ENCODE assay signal across 8 cellular contexts in genomic region chr19:17260842-17261325, GRCh38. TPM values are rescaled to one million over a fixed set of nuclear protein-coding genes. Genes with fewer than 3 reads are reported as not detected.
A peak's percentile ranks its signal among the peaks of the same experiment; 100 is the strongest.
DNase-seq lines count a peak whose midpoint lies in the region; ATAC-seq and TF ChIP-seq lines count a peak whose summit lies in the region.

No MANE protein-coding gene starts in this region.

- intact Hi-C loops in left lung (cut with DNase I) = no loop called here

- no peak overlapping the region for H3K4me3 ChIP-seq in cardiac fibroblast (replicated peaks in 1 of 2; ENCODE audit: low read depth in 2 of 2, low read length in 2 of 2)
- H3K4me3 ChIP-seq in left lung = no peak overlapping the region

- ATAC-seq in HG03097 (IDR thresholded peaks at IDR 0.05; ENCODE audit: low FRiP score, unreplicated experiment) (peak; percentile 66), left lung (peak; percentile 99)

- H3K27me3 ChIP-seq in left lung = no peaks in the 10 kb centered on the region

- in situ Hi-C loops in GM13976 (cut with MboI; ENCODE audit: low sequenced_read_pairs, unreplicated experiment) = no loop called here

- TF ChIP-seq CTCF in GM13976 (IDR thresholded peaks at IDR 0.05; ENCODE audit: borderline replicate concordance, control extremely low read depth, extremely low read depth, insufficient read depth, missing control alignments) = peak; percentile 91
- peak; percentile 92 for TF ChIP-seq CTCF in cardiac fibroblast (IDR thresholded peaks at IDR 0.05; ENCODE audit: low read depth, low read length)
- peak; percentile 81 to 96 for TF ChIP-seq CTCF in left lung (IDR thresholded peaks at IDR 0.05)

- H3K27ac ChIP-seq in left lung = no peak overlapping the region

- no peaks in the 10 kb centered on the region for H3K9me3 ChIP-seq in left lung

- H3K36me3 ChIP-seq in left lung = peaks cover 0 to 18% of the 10 kb centered on the region in 2 donors

- H3K4me1 ChIP-seq in left lung = peaks cover 0 to 3% of the 10 kb centered on the region in 2 donors

- DNase-seq in GM13976 (ENCODE audit: low spot score) (peak; percentile 95), NCI-H446 treated with DMSO at 0.1 percent for 48 hours (lab: John Stamatoyannopoulos, UW) (peak; percentile 67), cardiac fibroblast (ENCODE audit: low read depth in 2 of 2) (peak; percentile 82 to 83), left lung (peak; percentile 87 to 97), middle frontal gyrus (ENCODE audit: extremely low spot score, low spot score) (no peak)
- DNase-seq in activated CD4-positive, CD25-positive, alpha-beta regulatory T cell treated with anti-CD3 and anti-CD28 coated beads, Interleukin-2, amount 50 U/mL, for 16 hours (ENCODE audit: low read depth, low spot score) = peak; percentile 85
- DNase-seq in stimulated activated CD8-positive, alpha-beta memory T cell treated with anti-CD3 and anti-CD28 coated beads, Interleukin-12 subunit alpha, Interleukin-12 subunit beta, amount 100 ng/mL, for 1 hour (ENCODE audit: low read depth) = peak; percentile 85

RNA-seq across cellular contexts. Expression of gene USHBP1, which starts 3.7 kb away (rescaled TPM):
- total RNA-seq in left lung = 1 to 10 TPM; 4.8 to 9.2 TPM

RNA-seq across cellular contexts. Expression of gene BABAM1, which starts 6.4 kb away (rescaled TPM):
- total RNA-seq in left lung = 10 to 100 TPM; 73.1 to 75.5 TPM

RNA-seq across cellular contexts. Expression of gene NR2F6, which starts 15.2 kb away (rescaled TPM):
- total RNA-seq in left lung = 10 to 100 TPM; 48.7 to 56.5 TPM

RNA-seq across cellular contexts. Expression of gene ANKLE1, which starts 20.8 kb away (rescaled TPM):
- under 1 TPM; 0.45 to 0.55 TPM for total RNA-seq in left lung

RNA-seq across cellular contexts. Expression of gene OCEL1, which starts 34.9 kb away (rescaled TPM):
- total RNA-seq in left lung = 10 to 100 TPM; 35.4 to 38.0 TPM
